Comparison of ENCODE assay signal across 17 cellular contexts in the genomic region with DNA sequence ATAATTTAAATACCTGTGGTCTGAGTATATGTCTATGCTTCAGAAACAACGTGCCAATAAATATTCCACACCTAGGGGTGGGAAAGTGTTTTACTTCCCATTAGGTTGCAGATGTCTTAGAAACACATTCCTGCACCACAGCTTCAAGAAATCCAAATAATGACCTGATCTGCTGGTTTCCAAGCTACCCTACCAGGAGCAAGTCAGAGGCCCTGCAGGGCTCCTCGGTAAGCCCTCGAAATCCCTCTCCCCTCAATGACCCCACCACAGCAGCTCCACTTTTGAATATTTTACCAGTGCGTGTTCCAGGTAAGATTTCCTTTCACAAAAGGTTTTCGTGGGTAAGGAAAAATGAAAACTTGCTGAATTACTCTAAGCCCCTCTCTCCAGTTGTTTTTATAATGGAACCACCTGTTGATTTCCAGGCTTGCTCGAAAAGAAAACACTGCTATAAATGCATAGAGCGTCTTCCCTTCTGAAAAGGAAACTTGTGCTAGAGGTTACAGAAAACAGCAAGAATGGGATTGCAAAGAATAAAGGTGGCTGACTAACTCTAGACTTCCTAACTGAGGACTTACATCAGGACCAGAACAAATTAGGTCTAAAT. TPM values are rescaled to one million over a fixed set of nuclear protein-coding genes. Genes with fewer than 3 reads are reported as not detected.
A peak's percentile ranks its signal among the peaks of the same experiment; 100 is the strongest.
DNase-seq lines count a peak whose midpoint lies in the region; ATAC-seq and TF ChIP-seq lines count a peak whose summit lies in the region.
"Had no signal": no experiment of that assay in that cellular context is flagged by ENCODE, and none has a peak within 500 bp of the region (broad histone marks: within the 10 kb centered on the region; RNA-seq: fewer than 3 reads in every experiment).

No MANE protein-coding gene starts in this region.

- no peak overlapping the region for H2AFZ ChIP-seq in neuronal stem cell (ENCODE audit: low read length)

- no peaks in the 10 kb centered on the region for H3K79me1 ChIP-seq in neuronal stem cell (ENCODE audit: low read depth, low read length)

- H3K27me3 ChIP-seq in H7 (ENCODE audit: control insufficient read depth, insufficient read depth, low read length): no peaks in the 10 kb centered on the region
- peaks cover 0 to 15% (median 0%) of the 10 kb centered on the region in 3 experiments for H3K27me3 ChIP-seq in neuronal stem cell (ENCODE audit: control insufficient read depth in 3 of 3, insufficient read depth in 3 of 3, low read depth in 1 of 3, low read length in 3 of 3)

- H4K8ac ChIP-seq in neuronal stem cell (ENCODE audit: low read depth, low read length): no peak overlapping the region

- H3K9me3 Mint-ChIP-seq in WTC11: no peaks in the 10 kb centered on the region
- no peaks in the 10 kb centered on the region for H3K9me3 Mint-ChIP-seq in chondrocyte (ENCODE audit: low read depth)
- no peaks in the 10 kb centered on the region for H3K9me3 Mint-ChIP-seq in activated T-helper 1 cell treated with anti-CD3 and anti-CD28 coated beads, Interleukin-12 subunit alpha, Interleukin-12 subunit beta, Interleukin-2, Interleukin-4 antibody, amounts not matched to agents 30 ng/mL and 10 ng/mL and 1 ng/mL, durations not matched to agents 14 hours and 24 hours and 36 hours
- H3K9me3 Mint-ChIP-seq: CD8-positive, alpha-beta T cell; IgD-negative memory B cell had no signal

- H2AK5ac ChIP-seq in neuronal stem cell (ENCODE audit: low read depth, low read length): no peak overlapping the region

- H2BK5ac ChIP-seq in neuronal stem cell (ENCODE audit: low read length): no peak overlapping the region

- H3K27me3 Mint-ChIP-seq in WTC11 (ENCODE audit: low read depth) (no peaks in the 10 kb centered on the region), chondrocyte (ENCODE audit: low read depth) (no peaks in the 10 kb centered on the region)
- H3K27me3 Mint-ChIP-seq in activated T-helper 1 cell treated with anti-CD3 and anti-CD28 coated beads, Interleukin-12 subunit alpha, Interleukin-12 subunit beta, Interleukin-2, Interleukin-4 antibody, amounts not matched to agents 30 ng/mL and 10 ng/mL and 1 ng/mL, durations not matched to agents 14 hours and 24 hours and 36 hours (ENCODE audit: insufficient read depth): peaks cover 3% of the 10 kb centered on the region
- H3K27me3 Mint-ChIP-seq: B cell, IgD-negative memory B cell had no signal

- WGBS in neuronal stem cell (ENCODE audit: extremely low coverage in 2 of 2, insufficient read length in 2 of 2, insufficient replicate concordance in 1 of 2), 2 donors: no CpG with 5 or more reads among the region's 7 CpGs

- H3K4me3 Mint-ChIP-seq in WTC11: no peak overlapping the region
- no peak overlapping the region for H3K4me3 Mint-ChIP-seq in chondrocyte (ENCODE audit: unreplicated experiment)
- H3K4me3 Mint-ChIP-seq in activated T-helper 1 cell treated with anti-CD3 and anti-CD28 coated beads, Interleukin-12 subunit alpha, Interleukin-12 subunit beta, Interleukin-2, Interleukin-4 antibody, amounts not matched to agents 30 ng/mL and 10 ng/mL and 1 ng/mL, durations not matched to agents 14 hours and 24 hours and 36 hours: no peak overlapping the region
- H3K4me3 Mint-ChIP-seq: B cell; CD14-positive monocyte; CD8-positive, alpha-beta T cell; IgD-negative memory B cell had no signal

- H2BK15ac ChIP-seq in neuronal stem cell (ENCODE audit: low read length): no peak overlapping the region

- peak overlapping the region; percentile 52 for H3K27ac ChIP-seq in neuronal stem cell (replicated peaks; ENCODE audit: low read length)
- H3K27ac ChIP-seq: HL-60 had no signal

- no peaks in the 10 kb centered on the region for H3K36me3 ChIP-seq in H7 (replicated peaks; ENCODE audit: control insufficient read depth, insufficient read depth, low read length)
- no peaks in the 10 kb centered on the region for H3K36me3 ChIP-seq in neuronal stem cell (replicated peaks in 1 of 2; ENCODE audit: control insufficient read depth in 2 of 2, insufficient read depth in 2 of 2, low read length in 2 of 2)

- POLR2A ChIA-PET in WTC11 (lab: Charles Lee): no interaction called here

- H2BK120ac ChIP-seq in neuronal stem cell (ENCODE audit: low read depth, low read length): no peak overlapping the region

- no peak overlapping the region for H3K4me2 ChIP-seq in neuronal stem cell (ENCODE audit: insufficient read depth, low read length, poor library complexity, severe bottlenecking)

- TF ChIP-seq CTCF in WTC11 (IDR thresholded peaks at IDR 0.05): no peak
- TF ChIP-seq CTCF in chondrocyte (IDR thresholded peaks at IDR 0.05): peak; percentile 12

- H4K91ac ChIP-seq in neuronal stem cell (ENCODE audit: low read depth, low read length, poor library complexity): no peak overlapping the region

- ATAC-seq in WTC11: peak; percentile 32; the same call in 1 of the 2 replicates
- ATAC-seq: CD8-positive, alpha-beta T cell had no signal

- H3K23ac ChIP-seq in neuronal stem cell (ENCODE audit: low read depth, low read length, poor library complexity): no peak overlapping the region

- no peak overlapping the region for H3K14ac ChIP-seq in neuronal stem cell (ENCODE audit: low read length)

- H3K36me3 Mint-ChIP-seq in WTC11: no peaks in the 10 kb centered on the region
- no peaks in the 10 kb centered on the region for H3K36me3 Mint-ChIP-seq in chondrocyte (ENCODE audit: low read depth)
- H3K36me3 Mint-ChIP-seq in activated T-helper 1 cell treated with anti-CD3 and anti-CD28 coated beads, Interleukin-12 subunit alpha, Interleukin-12 subunit beta, Interleukin-2, Interleukin-4 antibody, amounts not matched to agents 30 ng/mL and 10 ng/mL and 1 ng/mL, durations not matched to agents 14 hours and 24 hours and 36 hours (ENCODE audit: low read depth): peaks cover 2% of the 10 kb centered on the region
- H3K36me3 Mint-ChIP-seq: CD14-positive monocyte; CD8-positive, alpha-beta T cell had no signal

- no peak overlapping the region for H2BK12ac ChIP-seq in neuronal stem cell (ENCODE audit: low read length)

- intact Hi-C loops in activated T-helper 1 cell treated with anti-CD3 and anti-CD28 coated beads, Interleukin-12 subunit alpha, Interleukin-12 subunit beta, Interleukin-2, Interleukin-4 antibody, amounts not matched to agents 30 ng/mL and 10 ng/mL and 1 ng/mL, durations not matched to agents 14 hours and 24 hours and 36 hours (cut with micrococcal nuclease): no loop called here

- DNase-seq in H7 (peak; percentile 17), WTC11 (ENCODE audit: low spot score) (no peak), chondrocyte (ENCODE audit: low spot score) (no peak), neuronal stem cell (ENCODE audit: low spot score) (no peak), NCI-H2171 (lab: John Stamatoyannopoulos, UW) (no peak), DMS 273 (lab: John Stamatoyannopoulos, UW; ENCODE audit: unreplicated experiment) (no peak), activated T-cell treated with anti-CD3 and anti-CD28 coated beads for 4 hours (no peak)
- DNase-seq in activated T-helper 1 cell treated with anti-CD3 and anti-CD28 coated beads, Interleukin-12 subunit alpha, Interleukin-12 subunit beta, Interleukin-2, Interleukin-4 antibody, amounts not matched to agents 30 ng/mL and 10 ng/mL and 1 ng/mL, durations not matched to agents 14 hours and 24 hours and 36 hours (ENCODE audit: low spot score): no peak
- DNase-seq: CD8-positive, alpha-beta T cell; COR-L47; DND-41; GDM1; KG1 had no signal

- H3K4me1 ChIP-seq in neuronal stem cell (ENCODE audit: control insufficient read depth in 2 of 2, insufficient read depth in 1 of 2, low read depth in 1 of 2, low read length in 2 of 2): peaks cover 0 to 7% of the 10 kb centered on the region in 2 donors

- H3K9ac ChIP-seq in neuronal stem cell (ENCODE audit: low read depth, low read length, poor library complexity): no peak overlapping the region

- H3K4me1 Mint-ChIP-seq in WTC11: peaks cover 19% of the 10 kb centered on the region
- H3K4me1 Mint-ChIP-seq in chondrocyte (ENCODE audit: low read depth): peaks cover 31% of the 10 kb centered on the region
- H3K4me1 Mint-ChIP-seq in activated T-helper 1 cell treated with anti-CD3 and anti-CD28 coated beads, Interleukin-12 subunit alpha, Interleukin-12 subunit beta, Interleukin-2, Interleukin-4 antibody, amounts not matched to agents 30 ng/mL and 10 ng/mL and 1 ng/mL, durations not matched to agents 14 hours and 24 hours and 36 hours (ENCODE audit: low read depth): peaks cover 15% of the 10 kb centered on the region

- H3K4me3 ChIP-seq in H7 (ENCODE audit: insufficient read depth, low read depth, low read length) (no peak overlapping the region), neuronal stem cell (ENCODE audit: low read length in 2 of 2) (no peak overlapping the region)

- H3K9me3 ChIP-seq in neuronal stem cell (replicated peaks in 1 of 2; ENCODE audit: control insufficient read depth in 2 of 2, insufficient read depth in 1 of 2, low read depth in 1 of 2, low read length in 2 of 2): no peaks in the 10 kb centered on the region

- CTCF ChIA-PET in WTC11 (lab: Charles Lee): interaction anchor here (0.9 to 3.5 kb wide), 4 partner anchors 11 to 314 kb away, joined by 3 to 18 read pairs (median 6); partner anchors contain the start of gene IL12A

- H3K4ac ChIP-seq in neuronal stem cell (ENCODE audit: low read length): no peak overlapping the region

- no peak overlapping the region for H3K18ac ChIP-seq in neuronal stem cell (ENCODE audit: low read length)

- no peak overlapping the region; the same call in 1 of the 2 replicates for H3K27ac Mint-ChIP-seq in WTC11
- no peak overlapping the region for H3K27ac Mint-ChIP-seq in chondrocyte (ENCODE audit: unreplicated experiment)
- no peak overlapping the region for H3K27ac Mint-ChIP-seq in activated T-helper 1 cell treated with anti-CD3 and anti-CD28 coated beads, Interleukin-12 subunit alpha, Interleukin-12 subunit beta, Interleukin-2, Interleukin-4 antibody, amounts not matched to agents 30 ng/mL and 10 ng/mL and 1 ng/mL, durations not matched to agents 14 hours and 24 hours and 36 hours
- H3K27ac Mint-ChIP-seq: B cell; CD8-positive, alpha-beta T cell had no signal

TF ChIP-seq in WTC11, 78 proteins besides CTCF, POLR2A, EP300 and RAD21:
- TF ChIP-seq CREM (CRISPR knock-in tag; IDR thresholded peaks at IDR 0.05): no peak
- TF ChIP-seq MXD4 (CRISPR knock-in tag; IDR thresholded peaks at IDR 0.05; ENCODE audit: borderline replicate concordance): no peak
- no peak for TF ChIP-seq FOXJ3 (CRISPR knock-in tag; IDR thresholded peaks at IDR 0.05; ENCODE audit: borderline replicate concordance)

RNA-seq across cellular contexts. Expression of gene IL12A, which starts 12.6 kb away (rescaled TPM):
- total RNA-seq in H7 (2014; rRNA removed; shearing (Covaris generic)): 0.55 and 1.1 TPM in 2 replicates
- total RNA-seq in WTC11 (2021): 0.69 to 1.0 TPM (median 0.69 TPM) in 3 replicates
- 1.3 to 1.9 TPM (median 1.5 TPM) in 3 replicates for total RNA-seq in chondrocyte
- polyA plus RNA-seq in neuronal stem cell (2013, experiment 1 of 2): 1.3 TPM
- 0.89 TPM for polyA plus RNA-seq in neuronal stem cell (2013, experiment 2 of 2)
- total RNA-seq in activated T-helper 1 cell treated with anti-CD3 and anti-CD28 coated beads, Interleukin-12 subunit alpha, Interleukin-12 subunit beta, Interleukin-2, Interleukin-4 antibody, amounts not matched to agents 30 ng/mL and 10 ng/mL and 1 ng/mL, durations not matched to agents 14 hours and 24 hours and 36 hours: 0.34 and 0.37 TPM in 2 replicates
